1 cellular context compared by ENCODE assay signal in genomic region chr1:156006666-156007376, GRCh38.
TF ChIP-seq lines count a peak whose summit lies in the region.

No MANE protein-coding gene starts in this region.

TF ChIP-seq in K562, 482 proteins besides CTCF, POLR2A, EP300 and RAD21:
- TF ChIP-seq POLR2B (IDR thresholded peaks at IDR 0.05; ENCODE audit: low read depth, partially characterized antibody) (peak; percentile 16), PRDM10 (IDR thresholded peaks at IDR 0.05; ENCODE audit: partially characterized antibody) (peak; percentile 5), FOXJ3 (CRISPR knock-in tag; IDR thresholded peaks at IDR 0.05) (no peak)
